8 cellular contexts compared by ENCODE assay signal in the genomic region with DNA sequence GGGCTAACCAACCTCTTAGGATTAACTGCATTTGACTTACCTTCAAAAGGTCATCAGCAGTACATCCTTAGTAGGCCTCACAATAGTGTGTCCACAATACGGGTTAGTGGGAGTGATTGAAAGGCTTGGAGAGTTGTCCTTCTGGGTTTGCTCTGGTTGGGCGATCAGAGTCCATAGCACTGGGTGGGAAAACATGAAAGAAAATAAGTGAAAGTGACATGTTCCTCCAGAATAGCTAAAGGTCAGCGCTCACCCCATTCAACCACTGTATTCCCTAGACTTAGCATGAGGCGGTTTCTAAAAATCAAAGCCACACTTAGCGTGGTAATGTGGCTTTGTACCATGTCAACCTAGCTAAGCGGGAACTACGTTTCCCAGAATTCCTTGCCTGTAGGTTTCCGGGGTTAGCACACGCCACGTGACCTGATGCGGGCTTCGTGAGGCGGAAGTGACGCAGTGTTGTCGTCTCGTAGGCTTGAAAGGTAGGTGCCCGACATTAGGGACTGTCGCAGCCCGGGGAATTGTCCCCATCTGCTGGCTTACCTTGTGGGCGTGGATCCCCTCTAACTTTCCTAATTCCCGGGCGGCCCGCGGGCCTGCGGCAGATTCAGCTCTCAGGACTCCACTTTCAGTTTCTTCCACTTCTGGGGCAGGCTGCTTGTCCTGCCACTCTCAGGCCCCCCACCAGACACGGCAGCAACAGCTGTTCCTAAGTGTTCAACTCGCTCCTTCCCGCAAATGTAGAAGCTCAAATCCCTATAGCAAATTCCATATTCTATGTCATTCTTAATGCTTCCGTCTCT. TPM values are rescaled to one million over a fixed set of nuclear protein-coding genes. Genes with fewer than 3 reads are reported as not detected.
DNase-seq lines count a peak whose midpoint lies in the region; ATAC-seq and TF ChIP-seq lines count a peak whose summit lies in the region.

No MANE protein-coding gene starts in this region.

- peak; percentile 51 for TF ChIP-seq CTCF in OCI-LY7 (conservative IDR thresholded peaks at IDR 0.05; ENCODE audit: low read length)

- peak; percentile 86 for DNase-seq in DMS114 treated with DMSO at 0.1 percent for 48 hours (lab: John Stamatoyannopoulos, UW; ENCODE audit: unreplicated experiment)
- DNase-seq in HuH-7 (ENCODE audit: low spot score): peak; percentile 92
- peak; percentile 94 for DNase-seq in OCI-LY7 (ENCODE audit: low spot score)
- peak; percentile 82 for DNase-seq in activated T-cell treated with anti-CD3 and anti-CD28 coated beads, Interleukin-2, amount 50 U/mL, for 1 hour
- DNase-seq in stimulated activated CD8-positive, alpha-beta memory T cell treated with anti-CD3 and anti-CD28 coated beads, Interleukin-7, amount 100 ng/mL, for 1 hour (ENCODE audit: low read depth in 2 of 2): peak; percentile 63

- 5 to 8% methylated on average over 29 of the region's 29 CpGs for WGBS in esophagus, 2 donors

- BruUV-seq in OCI-LY7 (replicated peaks; lab: Mats Ljungman, UMichigan): no TSS peak

- H3K4me3 ChIP-seq in OCI-LY7 (ENCODE audit: low read depth, low read length, poor library complexity, severe bottlenecking) (peak overlapping the region; percentile 77), esophagus (ENCODE audit: low read depth in 1 of 2, low read length in 2 of 2) (peak overlapping the region; percentile 75 to 88), mucosa of stomach (ENCODE audit: low read length) (peak overlapping the region; percentile 86)

- H3K27me3 ChIP-seq in esophagus (ENCODE audit: control insufficient read depth in 1 of 2, insufficient read depth in 2 of 2, low read length in 2 of 2) (no peaks in the 10 kb centered on the region), mucosa of stomach (ENCODE audit: control insufficient read depth, insufficient read depth, low read length) (peaks cover 4% of the 10 kb centered on the region)

- POLR2A ChIA-PET in OCI-LY7 (lab: Charles Lee): interaction anchor here (0.6 to 1.3 kb wide), 8 partner anchors 8 to 296 kb away, joined by 3 to 6 read pairs (median 4); partner anchors contain the start of gene RBBP9

- peak overlapping the region; percentile 85 for H3K4me2 ChIP-seq in OCI-LY7 (ENCODE audit: low read length)

- peak; percentile 97 for ATAC-seq in GM21515 (IDR thresholded peaks at IDR 0.05; ENCODE audit: unreplicated experiment)

- H3K79me2 ChIP-seq in OCI-LY7 (ENCODE audit: insufficient read depth, low read depth, low read length): no peaks in the 10 kb centered on the region

- no peaks in the 10 kb centered on the region for H4K20me1 ChIP-seq in OCI-LY7 (ENCODE audit: insufficient read depth, low read length)

- intact Hi-C loops in OCI-LY7 (cut with micrococcal nuclease; ENCODE audit: unreplicated experiment): loop anchor here (1.0 to 5.0 kb wide), 2 partner anchors 162 to 381 kb away; no protein-coding TSS in a partner anchor

- H3K36me3 ChIP-seq in OCI-LY7 (ENCODE audit: insufficient read depth, low read length) (no peaks in the 10 kb centered on the region), esophagus (ENCODE audit: control insufficient read depth in 2 of 2, insufficient read depth in 2 of 2, low read length in 1 of 2) (no peaks in the 10 kb centered on the region), mucosa of stomach (ENCODE audit: control insufficient read depth, insufficient read depth, low read length) (no peaks in the 10 kb centered on the region)

- H3K9me3 ChIP-seq in OCI-LY7 (ENCODE audit: low read length): no peaks in the 10 kb centered on the region
- H3K9me3 ChIP-seq in esophagus (ENCODE audit: control insufficient read depth in 2 of 2, insufficient read depth in 1 of 2, low read depth in 1 of 2, low read length in 1 of 2): peaks cover 0 to 3% of the 10 kb centered on the region in 2 donors
- H3K9me3 ChIP-seq in mucosa of stomach (ENCODE audit: control insufficient read depth, low read length): no peaks in the 10 kb centered on the region

- H3K4me1 ChIP-seq in OCI-LY7 (ENCODE audit: insufficient read depth, low read length, poor library complexity, severe bottlenecking): peaks cover 5% of the 10 kb centered on the region
- peaks cover 0 to 4% of the 10 kb centered on the region in 2 donors for H3K4me1 ChIP-seq in esophagus (ENCODE audit: control insufficient read depth in 2 of 2, insufficient read depth in 2 of 2, low read length in 1 of 2)
- peaks cover 5% of the 10 kb centered on the region for H3K4me1 ChIP-seq in mucosa of stomach (ENCODE audit: control insufficient read depth, insufficient read depth, low read length)

- no peaks in the 10 kb centered on the region; the same call in 1 of the 2 replicates for H3K9me2 ChIP-seq in OCI-LY7 (ENCODE audit: insufficient read depth, low read length)

- H3K9ac ChIP-seq in mucosa of stomach (ENCODE audit: low read length): peak overlapping the region; percentile 88

- H3K27ac ChIP-seq in OCI-LY7 (ENCODE audit: low read depth, low read length, poor library complexity, severe bottlenecking): no peak overlapping the region
- peak overlapping the region; percentile 88 to 96 for H3K27ac ChIP-seq in esophagus (ENCODE audit: low read depth in 2 of 2, low read length in 1 of 2)

- CTCF ChIA-PET in OCI-LY7 (lab: Charles Lee; ENCODE audit: unreplicated experiment): interaction anchor here (1.3 kb wide), 1 partner anchor 8 kb away, joined by 3 read pairs; no protein-coding TSS in a partner anchor

- H2AFZ ChIP-seq in OCI-LY7 (ENCODE audit: low read length): peak overlapping the region; percentile 92

RNA-seq across cellular contexts. Expression of gene SCP2D1, which starts 19.8 kb away (rescaled TPM):
- total RNA-seq in OCI-LY7 (2014; rRNA removed; shearing (Covaris generic)): not detected in 2 replicates
- not detected in 2 replicates for total RNA-seq in OCI-LY7 (2022)
- not detected for polyA plus RNA-seq in esophagus
